8 cellular contexts compared by ENCODE assay signal in the genomic region with DNA sequence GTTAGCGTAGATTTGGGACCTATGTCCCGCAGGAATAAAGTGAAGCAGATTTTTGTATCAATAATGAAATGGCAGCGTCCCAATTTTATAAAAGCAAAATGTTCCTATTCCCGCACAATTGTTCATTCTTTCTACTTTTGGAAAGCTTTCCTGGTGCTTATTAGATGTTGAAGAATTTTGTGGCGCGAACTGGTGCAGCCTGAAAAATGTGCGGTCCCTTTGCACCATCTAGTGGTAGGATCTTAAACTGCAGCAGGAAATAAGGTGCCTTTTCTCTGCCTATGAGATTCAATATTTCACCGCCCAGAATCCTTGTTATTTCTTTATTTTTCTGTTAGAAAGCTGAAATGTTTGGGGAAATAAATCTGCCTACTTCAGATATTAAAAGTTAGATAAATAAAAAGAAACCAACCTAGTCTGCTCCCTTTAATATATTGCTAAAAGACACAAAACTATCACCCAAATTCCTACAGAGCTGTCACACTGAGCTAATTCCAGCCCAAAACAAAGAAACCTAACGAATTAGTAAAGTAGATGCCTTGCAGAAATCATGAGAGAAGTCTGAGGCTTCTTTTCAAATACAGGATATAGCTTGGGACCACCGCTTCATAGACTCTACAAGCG.
DNase-seq lines count a peak whose midpoint lies in the region; ATAC-seq and TF ChIP-seq lines count a peak whose summit lies in the region.

No MANE protein-coding gene starts in this region.

- H3K36me3 Mint-ChIP-seq in nephron (ENCODE audit: low read depth), result peaks cover 4% of the 10 kb centered on the region

- H3K27me3 ChIP-seq in esophagus squamous epithelium, result no peaks in the 10 kb centered on the region

- H3K4me3 ChIP-seq in AG09309 (ENCODE audit: control insufficient read depth, low read depth, low read length), result no peak overlapping the region
- H3K4me3 ChIP-seq in GM12875 (ENCODE audit: low read depth, low read length), result no peak overlapping the region
- no peak overlapping the region for H3K4me3 ChIP-seq in esophagus squamous epithelium

- peaks cover 0 to 4% (median 0%) of the 10 kb centered on the region in 3 donors for H3K4me1 ChIP-seq in esophagus squamous epithelium

- H3K27ac Mint-ChIP-seq in nephron, result no peak overlapping the region

- no peaks in the 10 kb centered on the region for H3K9me3 ChIP-seq in esophagus squamous epithelium

- no peaks in the 10 kb centered on the region for H3K4me1 Mint-ChIP-seq in nephron

- intact Hi-C loops in esophagus squamous epithelium (cut with DNase I), result loop anchor here (10.0 kb wide), 3 partner anchors 97 to 1087 kb away; no protein-coding TSS in a partner anchor

- H3K36me3 ChIP-seq in esophagus squamous epithelium, result peaks cover 0 to 9% (median 0%) of the 10 kb centered on the region in 3 donors

- DNase-seq in AG09309 (ENCODE audit: low read depth) (no peak), NCI-H2227 (lab: John Stamatoyannopoulos, UW; ENCODE audit: unreplicated experiment) (peak; percentile 72), esophagus squamous epithelium (lab: John Stamatoyannopoulos, UW) (no peak), ureter (ENCODE audit: low spot score) (peak; percentile 67)
- DNase-seq in activated CD4-positive, alpha-beta T cell treated with anti-CD3 and anti-CD28 coated beads, Interleukin-2, amount 50 U/mL, for 48 hours, result peak; percentile 43 to 59

- TF ChIP-seq CTCF in AG09309 (IDR thresholded peaks at IDR 0.05; ENCODE audit: control insufficient read depth, insufficient read depth, low read depth, low read length, missing control alignments), result peak; percentile 85
- TF ChIP-seq CTCF in GM12875 (IDR thresholded peaks at IDR 0.05; ENCODE audit: borderline replicate concordance, insufficient read depth, low read depth, low read length), result peak; percentile 68; the same call in 1 of the 2 replicates
- TF ChIP-seq CTCF in esophagus squamous epithelium (IDR thresholded peaks at IDR 0.05), result peak; percentile 79 to 98 (median 96)
- TF ChIP-seq CTCF in nephron (IDR thresholded peaks at IDR 0.05; ENCODE audit: unreplicated experiment in 3 of 3), result peak; percentile 89 to 94 (median 92)

- H3K4me3 Mint-ChIP-seq in nephron, result no peak overlapping the region

- no peaks in the 10 kb centered on the region for H3K9me3 Mint-ChIP-seq in nephron

- H3K27ac ChIP-seq in esophagus squamous epithelium, result no peak overlapping the region

- WGBS in esophagus squamous epithelium, 2 donors, result 32 to 37% methylated on average over 11 of the region's 11 CpGs

- no peak for TF ChIP-seq POLR2A in esophagus squamous epithelium (IDR thresholded peaks at IDR 0.05)

- ATAC-seq in GM18868 (IDR thresholded peaks at IDR 0.05; ENCODE audit: unreplicated experiment), result no peak

- H3K27me3 Mint-ChIP-seq in nephron (ENCODE audit: low read depth), result no peaks in the 10 kb centered on the region

Comparison
In these comparisons a context has a peak if more than half of its experiments do, and no peak if none do; other contexts are left out.
1. DNase-seq: peak in NCI-H2227 (single experiment), activated CD4-positive, alpha-beta T cell treated with anti-CD3 and anti-CD28 coated beads, Interleukin-2, amount 50 U/mL, for 48 hours (2 of 2) and ureter (single experiment); none in AG09309 (single experiment) and esophagus squamous epithelium (single experiment).
2. Peak in every context shown above with its lines, with median percentiles within 50 percentile points of each other: CTCF ChIP-seq.